ENCODE assay signal across 14 cellular contexts in genomic region chrX:109312757-109313156, GRCh38.
"Had no signal": no experiment of that assay in that cellular context is flagged by ENCODE, and none has a peak within 500 bp of the region (broad histone marks: within the 10 kb centered on the region; RNA-seq: fewer than 3 reads in every experiment).

No MANE protein-coding gene starts in this region.

- H3K27ac Mint-ChIP-seq: activated CD8-positive, alpha-beta T cell treated with anti-CD3 and anti-CD28 coated beads, Interleukin-2, amount 10 ng/mL, durations not matched to agents 7 days and 5 days; dendritic cell treated with granulocyte-macrophage colony-stimulating factor and Interleukin-4, amounts not matched to agents 40 ng/mL and 50 ng/mL, for 4 days; nephron progenitor cell; type B pancreatic cell had no signal

- DNase-seq: activated CD4-positive, alpha-beta T cell treated with anti-CD3 and anti-CD28 coated beads for 48 hours; activated CD8-positive, alpha-beta memory T cell treated with anti-CD3 and anti-CD28 coated beads, Interleukin-2, amount 50 U/mL, for 48 hours; activated CD8-positive, alpha-beta T cell treated with anti-CD3 and anti-CD28 coated beads, Interleukin-2, amount 10 ng/mL, durations not matched to agents 7 days and 5 days; activated naive CD4-positive, alpha-beta T cell; glutamatergic neuron; left ventricle myocardium superior; nephron progenitor cell; ovary; stimulated activated CD4-positive, alpha-beta T cell treated with anti-CD3 and anti-CD28 coated beads, Interleukin-2, amount 100 ng/mL, for 48 hours; stimulated activated naive CD8-positive, alpha-beta T cell treated with anti-CD3 and anti-CD28 coated beads, Interleukin-15, Interleukin-2, amounts not matched to agents 100 U/mL and 50 U/mL, for 24 hours; T-helper 9 cell had no signal

- H3K4me1 Mint-ChIP-seq: nephron progenitor cell had no signal

- H3K4me3 Mint-ChIP-seq: activated CD8-positive, alpha-beta T cell treated with anti-CD3 and anti-CD28 coated beads, Interleukin-2, amount 10 ng/mL, durations not matched to agents 7 days and 5 days; dendritic cell treated with granulocyte-macrophage colony-stimulating factor and Interleukin-4, amounts not matched to agents 40 ng/mL and 50 ng/mL, for 4 days; nephron progenitor cell; type B pancreatic cell had no signal

- H3K4me3 ChIP-seq: ovary, suprapubic skin had no signal

- H3K27me3 Mint-ChIP-seq: type B pancreatic cell had no signal

- H3K9me3 Mint-ChIP-seq: dendritic cell treated with granulocyte-macrophage colony-stimulating factor and Interleukin-4, amounts not matched to agents 40 ng/mL and 50 ng/mL, for 4 days; type B pancreatic cell had no signal

- H3K36me3 Mint-ChIP-seq: type B pancreatic cell had no signal
